8 cellular contexts compared by ENCODE assay signal in the genomic region with DNA sequence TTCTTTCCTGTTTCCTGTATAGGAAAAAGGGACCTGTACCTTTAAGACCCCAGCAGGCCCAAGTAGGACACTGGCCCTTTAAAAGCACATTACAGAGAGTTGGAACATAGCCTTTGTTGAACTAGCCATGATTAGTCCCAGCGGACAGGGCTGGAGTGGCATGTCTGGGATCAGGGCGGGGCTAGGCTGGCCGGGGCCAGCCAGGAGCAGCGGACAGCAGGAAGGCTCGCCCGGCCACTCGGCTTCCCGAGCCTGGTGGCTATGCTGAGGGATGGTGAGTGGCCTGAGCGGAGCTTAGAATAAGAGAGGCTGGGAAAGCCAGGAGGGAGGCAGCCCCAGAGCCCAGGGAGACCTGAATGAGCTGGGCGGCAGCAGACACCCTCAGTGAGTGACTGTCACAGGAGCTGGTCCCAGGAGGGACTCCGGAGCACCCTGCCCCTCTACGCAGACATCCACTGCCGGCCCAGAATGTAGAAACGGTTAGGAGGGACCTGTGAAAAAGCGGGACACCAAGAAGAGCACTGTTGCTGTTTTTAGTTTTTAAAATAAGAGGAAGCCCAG.
A peak's percentile ranks its signal among the peaks of the same experiment; 100 is the strongest.
DNase-seq lines count a peak whose midpoint lies in the region; ATAC-seq and TF ChIP-seq lines count a peak whose summit lies in the region.

No MANE protein-coding gene starts in this region.

- H3K4me2 ChIP-seq in BLaER1 = peak overlapping the region; percentile 66

- H3K36me3 ChIP-seq in BLaER1 (no peaks in the 10 kb centered on the region), left lung (no peaks in the 10 kb centered on the region)

- H3K4me3 ChIP-seq in BLaER1 (no peak overlapping the region), left lung (peak overlapping the region; percentile 17 to 48)

- intact Hi-C loops in left lung (cut with DNase I) = no loop called here

- peaks cover 71% of the 10 kb centered on the region for H4K20me1 ChIP-seq in BLaER1

- ATAC-seq in left lung (peak; percentile 90), GM21390 (IDR thresholded peaks at IDR 0.05; ENCODE audit: unreplicated experiment) (no peak), HG03457 (IDR thresholded peaks at IDR 0.05; ENCODE audit: unreplicated experiment) (no peak), HG02623 (IDR thresholded peaks at IDR 0.05; ENCODE audit: unreplicated experiment) (no peak)

- peak; percentile 17 to 52 for TF ChIP-seq CTCF in left lung (IDR thresholded peaks at IDR 0.05)

- peak overlapping the region; percentile 49 for H3K9ac ChIP-seq in BLaER1

- H3K27me3 ChIP-seq in BLaER1 (no peaks in the 10 kb centered on the region), left lung (no peaks in the 10 kb centered on the region)

- peak; percentile 45 for DNase-seq in NCI-H226
- DNase-seq in dedifferentiated amniotic fluid mesenchymal stem cell (ENCODE audit: extremely low spot score) = peak; percentile 57
- peak; percentile 87 to 91 for DNase-seq in left lung

- H3K27ac ChIP-seq in BLaER1 (peak overlapping the region; percentile 52; the same call in 1 of the 2 replicates), left lung (peak overlapping the region; percentile 75 to 91), temporal lobe (ENCODE audit: low read depth, low read length) (peak overlapping the region; percentile 75)

- H3K9me3 ChIP-seq in BLaER1 = no peaks in the 10 kb centered on the region
- no peaks in the 10 kb centered on the region for H3K9me3 ChIP-seq in left lung

- H3K4me1 ChIP-seq in BLaER1 (peaks cover 84% of the 10 kb centered on the region), left lung (peaks cover 17 to 82% of the 10 kb centered on the region in 2 donors)
